In genomic region chr13:85497652-85498051, GRCh38 we compare ENCODE assay signal across 13 cellular contexts.
A peak's percentile ranks its signal among the peaks of the same experiment; 100 is the strongest.
DNase-seq lines count a peak whose midpoint lies in the region; ATAC-seq and TF ChIP-seq lines count a peak whose summit lies in the region.
"Had no signal": no experiment of that assay in that cellular context is flagged by ENCODE, and none has a peak within 500 bp of the region (broad histone marks: within the 10 kb centered on the region; RNA-seq: fewer than 3 reads in every experiment).

No MANE protein-coding gene starts in this region.

- TF ChIP-seq POLR2A in IMR-90 (IDR thresholded peaks at IDR 0.05; ENCODE audit: low read depth, low read length), result no peak
- no peak for TF ChIP-seq POLR2A in gastrocnemius medialis (IDR thresholded peaks at IDR 0.05)

- no peak overlapping the region for H2AK5ac ChIP-seq in IMR-90 (ENCODE audit: low read depth, low read length)

- H2BK20ac ChIP-seq in IMR-90 (ENCODE audit: low read depth, low read length), result peak overlapping the region; percentile 86; the same call in 1 of the 2 replicates

- H2AK9ac ChIP-seq in IMR-90 (replicated peaks; ENCODE audit: low read depth, low read length, poor library complexity), result no peak overlapping the region

- H3K18ac ChIP-seq in IMR-90 (ENCODE audit: low read depth, low read length), result no peak overlapping the region

- H3K27ac ChIP-seq in IMR-90 (ENCODE audit: insufficient read depth, low read length), result peak overlapping the region; percentile 75; the same call in 1 of the 2 replicates
- no peak overlapping the region for H3K27ac ChIP-seq in gastrocnemius medialis
- H3K27ac ChIP-seq: heart left ventricle, Peyer's patch, psoas muscle had no signal

- H3K79me1 ChIP-seq in IMR-90 (ENCODE audit: low read depth in 1 of 2, low read length in 2 of 2), result no peaks in the 10 kb centered on the region

- H4K91ac ChIP-seq in IMR-90 (ENCODE audit: insufficient read depth, low read depth, low read length), result no peak overlapping the region

- H3K9me3 ChIP-seq in IMR-90 (ENCODE audit: control insufficient read depth, insufficient read depth, low read length) (peaks cover 2% of the 10 kb centered on the region; the same call in 1 of the 2 replicates), gastrocnemius medialis (no peaks in the 10 kb centered on the region)
- H3K9me3 ChIP-seq: psoas muscle had no signal

- H3K36me3 ChIP-seq in IMR-90 (ENCODE audit: control insufficient read depth, insufficient read depth, low read length) (no peaks in the 10 kb centered on the region), kidney epithelial cell (ENCODE audit: control insufficient read depth, insufficient read depth, low read length) (no peaks in the 10 kb centered on the region), gastrocnemius medialis (no peaks in the 10 kb centered on the region)
- H3K36me3 ChIP-seq: heart left ventricle, Peyer's patch had no signal

- no TSS peak for BruUV-seq in IMR-90 (replicated peaks; lab: Mats Ljungman, UMichigan)

- H2BK15ac ChIP-seq in IMR-90 (ENCODE audit: low read depth, low read length), result no peak overlapping the region

- no peak overlapping the region for H4K8ac ChIP-seq in IMR-90 (ENCODE audit: low read depth in 2 of 2, low read length in 2 of 2)

- in situ Hi-C loops in IMR-90 (cut with MboI; ENCODE audit: low sequenced_read_pairs) (no loop called here), astrocyte of the spinal cord (cut with HindIII; ENCODE audit: low sequenced_read_pairs) (no loop called here), gastrocnemius medialis (cut with MboI; ENCODE audit: low sequenced_read_pairs in 4 of 4) (no loop called here)

- peak overlapping the region; percentile 83 for H2BK5ac ChIP-seq in IMR-90 (ENCODE audit: low read depth, low read length, poor library complexity, severe bottlenecking)

- H3K14ac ChIP-seq in IMR-90 (replicated peaks; ENCODE audit: low read depth, low read length), result no peak overlapping the region

- no peak overlapping the region for H3K56ac ChIP-seq in IMR-90 (ENCODE audit: extremely low read depth, insufficient read depth, low read length)

- peak overlapping the region; percentile 82 for H2BK120ac ChIP-seq in IMR-90 (ENCODE audit: low read depth, low read length)

- intact Hi-C loops in IMR-90 (cut with micrococcal nuclease) (loop anchor here (5.0 kb wide), 1 partner anchor 300 kb away; the partner anchor contains the start of gene SLITRK6), left ventricle myocardium superior (cut with micrococcal nuclease) (no loop called here), gastrocnemius medialis (cut with DNase I; ENCODE audit: low total_unique reads) (no loop called here)

- H4K20me1 ChIP-seq in IMR-90 (ENCODE audit: insufficient read depth, low read length), result no peaks in the 10 kb centered on the region

- no peak overlapping the region for H3K9ac ChIP-seq in IMR-90 (ENCODE audit: low read depth, low read length)

- H3K4me3 ChIP-seq in AG09309 (ENCODE audit: control insufficient read depth, low read depth, low read length), result no peak overlapping the region
- no peak overlapping the region for H3K4me3 ChIP-seq in IMR-90 (ENCODE audit: insufficient read depth, low read depth, low read length)
- no peak overlapping the region for H3K4me3 ChIP-seq in astrocyte of the spinal cord (ENCODE audit: low read depth, low read length)
- no peak overlapping the region for H3K4me3 ChIP-seq in kidney epithelial cell (ENCODE audit: low read depth, low read length)
- H3K4me3 ChIP-seq in gastrocnemius medialis, result no peak overlapping the region
- H3K4me3 ChIP-seq: heart left ventricle, Peyer's patch, psoas muscle had no signal

- no peak overlapping the region for H3K4me2 ChIP-seq in IMR-90 (ENCODE audit: low read depth, low read length)

- peak; percentile 91 for DNase-seq in AG09309 (ENCODE audit: low read depth)
- DNase-seq in IMR-90, result peak; percentile 97
- DNase-seq in astrocyte of the spinal cord (ENCODE audit: low read depth, low spot score), result peak; percentile 94
- DNase-seq in kidney epithelial cell (ENCODE audit: low read depth), result peak; percentile 48
- no peak for DNase-seq in OCI-M2 (lab: John Stamatoyannopoulos, UW; ENCODE audit: unreplicated experiment)
- no peak for DNase-seq in left ventricle myocardium superior
- DNase-seq in activated CD4-positive, alpha-beta T cell treated with anti-CD3 and anti-CD28 coated beads for 1 hour, result no peak
- DNase-seq in gastrocnemius medialis, result no peak
- DNase-seq: activated CD4-positive, CD25-positive, alpha-beta regulatory T cell; heart left ventricle; Peyer's patch; psoas muscle; substantia nigra had no signal

- no peak overlapping the region for H2AFZ ChIP-seq in IMR-90 (replicated peaks; ENCODE audit: low read length, poor library complexity)

- no peak overlapping the region for H3K23ac ChIP-seq in IMR-90 (ENCODE audit: low read depth, low read length)

- H3K4me1 ChIP-seq in IMR-90 (ENCODE audit: control insufficient read depth, insufficient read depth, low read length) (0 out of 2 replicates have a peak, but pooled peaks cover 2% of the 10 kb centered on the region), gastrocnemius medialis (no peaks in the 10 kb centered on the region)
- H3K4me1 ChIP-seq: heart left ventricle, Peyer's patch, psoas muscle had no signal

- dilution Hi-C loops in IMR-90 (cut with HindIII; ENCODE audit: low sequenced_read_pairs, unreplicated experiment), result no loop called here

- ATAC-seq in IMR-90 (ENCODE audit: low read depth) (peak; percentile 93), left ventricle myocardium superior (no peak), gastrocnemius medialis (no peak)
- ATAC-seq: heart left ventricle, psoas muscle had no signal

- CTCF ChIA-PET in IMR-90 (lab: Yijun Ruan, JAX), result interaction anchor here (0.7 to 1.2 kb wide), 2 partner anchors 12 to 64 kb away, joined by 4 read pairs; no protein-coding TSS in a partner anchor

- H3K27me3 ChIP-seq in IMR-90 (ENCODE audit: control insufficient read depth, insufficient read depth, low read length) (no peaks in the 10 kb centered on the region), kidney epithelial cell (ENCODE audit: control insufficient read depth, insufficient read depth, low read length) (no peaks in the 10 kb centered on the region), gastrocnemius medialis (no peaks in the 10 kb centered on the region)
- H3K27me3 ChIP-seq: heart left ventricle, Peyer's patch had no signal

- no peak overlapping the region for H4K5ac ChIP-seq in IMR-90 (ENCODE audit: low read depth, low read length)

- POLR2A ChIA-PET in IMR-90 (lab: Charles Lee; ENCODE audit: unreplicated experiment), result no interaction called here

- TF ChIP-seq CTCF in AG09309 (IDR thresholded peaks at IDR 0.05; ENCODE audit: control insufficient read depth, insufficient read depth, low read depth, low read length, missing control alignments) (no peak), IMR-90 (conservative IDR thresholded peaks at IDR 0.05; ENCODE audit: low read depth, low read length) (no peak), astrocyte of the spinal cord (IDR thresholded peaks at IDR 0.05; ENCODE audit: low read depth, low read length) (no peak), kidney epithelial cell (IDR thresholded peaks at IDR 0.05; ENCODE audit: insufficient read depth, low read length, poor library complexity, severe bottlenecking) (no peak), gastrocnemius medialis (IDR thresholded peaks at IDR 0.05 in 4 of 5, conservative IDR thresholded peaks at IDR 0.05 in 1 of 5) (no peak)

- no peak overlapping the region; the same call in 1 of the 2 replicates for H3K4ac ChIP-seq in IMR-90 (ENCODE audit: low read depth, low read length)

- H3K9me1 ChIP-seq in IMR-90 (ENCODE audit: insufficient read depth, low read length), result peaks cover 3% of the 10 kb centered on the region; the same call in 1 of the 2 replicates

- no peak; the same call in 1 of the 2 replicates for TF ChIP-seq RAD21 in IMR-90 (IDR thresholded peaks at IDR 0.05; ENCODE audit: low read length)

- WGBS in IMR-90 (ENCODE audit: extremely low coverage in 2 of 2, insufficient read length in 1 of 2), 2 experiments, result no CpG with 5 or more reads among the region's 2 CpGs

TF ChIP-seq in IMR-90, 13 proteins besides CTCF, POLR2A, EP300 and RAD21:
- no peak; the same call in 1 of the 2 replicates for TF ChIP-seq MAZ (IDR thresholded peaks at IDR 0.05; ENCODE audit: borderline replicate concordance, low read depth, low read length)
- TF ChIP-seq ELK1 (IDR thresholded peaks at IDR 0.05; ENCODE audit: borderline replicate concordance, low read depth, low read length), result no peak
- peak; percentile 68; the same call in 1 of the 2 replicates for TF ChIP-seq CEBPB (IDR thresholded peaks at IDR 0.05; ENCODE audit: low read depth, low read length)
- peak; percentile 70 for TF ChIP-seq BHLHE40 (IDR thresholded peaks at IDR 0.05; ENCODE audit: low read depth, low read length)
- no peak for TF ChIP-seq USF2 (IDR thresholded peaks at IDR 0.05; ENCODE audit: low read depth, low read length)
- no peak for TF ChIP-seq SMC3 (IDR thresholded peaks at IDR 0.05; ENCODE audit: low read depth, low read length)
- TF ChIP-seq RFX5 (IDR thresholded peaks at IDR 0.05; ENCODE audit: low read depth, low read length), result no peak
- TF ChIP-seq RCOR1 (IDR thresholded peaks at IDR 0.05; ENCODE audit: insufficient replicate concordance, low read length), result peak; percentile 78
- no peak; the same call in 1 of the 2 replicates for TF ChIP-seq CHD1 (IDR thresholded peaks at IDR 0.05; ENCODE audit: low read depth, low read length)
- TF ChIP-seq FOS (IDR thresholded peaks at IDR 0.05; ENCODE audit: low read depth, low read length), result peak; percentile 97
- no peak for TF ChIP-seq MXI1 (IDR thresholded peaks at IDR 0.05; ENCODE audit: borderline replicate concordance, low read depth, low read length)
- 0 out of 2 replicates have a peak, but pooled peaks have one; percentile 6 for TF ChIP-seq NFE2L2 (IDR thresholded peaks at IDR 0.05; ENCODE audit: low read depth, low read length)
- TF ChIP-seq MAFK (IDR thresholded peaks at IDR 0.05; ENCODE audit: low read depth, low read length), result no peak

Comparison
In these comparisons a context has a peak if more than half of its experiments do, and no peak if none do; other contexts are left out.
1. DNase-seq: peak in AG09309 (single experiment), IMR-90 (single experiment), astrocyte of the spinal cord (single experiment) and kidney epithelial cell (single experiment); none in OCI-M2 (single experiment), left ventricle myocardium superior (single experiment), activated CD4-positive, alpha-beta T cell treated with anti-CD3 and anti-CD28 coated beads for 1 hour (single experiment) and gastrocnemius medialis (0 of 2).